8 cellular contexts compared by ENCODE assay signal in the genomic region with DNA sequence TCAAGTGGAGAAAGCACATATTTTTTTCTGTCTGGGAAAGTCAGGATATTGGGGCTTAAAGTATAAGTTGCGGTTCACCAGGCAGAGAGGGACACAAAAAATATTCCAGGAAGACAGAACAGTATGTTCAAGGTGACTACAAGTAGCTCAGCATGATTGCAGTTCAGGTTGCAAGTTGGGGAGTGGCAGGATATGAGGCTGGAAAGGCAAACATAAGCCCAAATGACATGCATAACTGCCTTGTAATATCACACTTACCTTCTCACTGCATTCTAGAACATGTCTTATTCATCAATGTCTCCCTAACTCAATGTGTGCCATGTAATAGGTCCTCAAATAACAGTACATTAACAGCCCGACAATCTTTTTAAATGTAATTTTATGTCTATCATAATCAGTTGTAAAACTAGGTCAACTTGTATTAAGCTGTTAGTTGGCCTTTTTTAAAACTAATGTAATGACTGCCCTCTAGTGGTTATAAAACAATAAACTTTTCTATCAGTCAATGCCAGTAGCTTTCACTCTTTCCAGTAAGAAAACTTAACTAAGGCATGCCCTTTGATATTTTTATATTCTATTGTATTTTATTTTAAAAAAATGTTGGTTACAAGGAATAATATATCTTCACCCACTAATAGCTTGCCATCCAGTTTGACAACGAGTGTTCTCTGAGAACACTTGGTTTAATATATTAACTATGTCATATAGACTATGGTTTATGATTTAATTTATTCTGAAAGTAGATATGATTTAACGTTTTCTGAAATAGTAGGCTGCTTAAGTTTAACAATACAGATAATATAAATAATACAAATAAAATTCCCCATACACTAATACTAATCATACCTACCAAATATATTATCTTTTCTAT. TPM values are rescaled to one million over a fixed set of nuclear protein-coding genes. Genes with fewer than 3 reads are reported as not detected.
A peak's percentile ranks its signal among the peaks of the same experiment; 100 is the strongest.
DNase-seq lines count a peak whose midpoint lies in the region; ATAC-seq, FAIRE-seq and TF ChIP-seq lines count a peak whose summit lies in the region.

No MANE protein-coding gene starts in this region.

- peak; percentile 80 for TF ChIP-seq CTCF in neural crest cell (conservative IDR thresholded peaks at IDR 0.05)

- peak overlapping the region; percentile 96 for H3K27ac ChIP-seq in epithelial cell of prostate

- no peaks in the 10 kb centered on the region for H3K27me3 Mint-ChIP-seq in neural crest cell (ENCODE audit: low read depth)

- DNase-seq in EL, result peak; percentile 49
- peak; percentile 60 for DNase-seq in LHCN-M2 (ENCODE audit: low read depth)
- peak; percentile 53 for DNase-seq in RCC 7860 (ENCODE audit: low spot score)
- DNase-seq in epithelial cell of prostate (ENCODE audit: low read depth, low spot score), result peak; percentile 70
- no peak for DNase-seq in neural crest cell (ENCODE audit: low read depth, low spot score)
- DNase-seq in activated naive CD4-positive, alpha-beta T cell treated with anti-CD3 and anti-CD28 coated beads, Interleukin-2, amount 50 U/mL, for 16 hours, result no peak
- DNase-seq in stimulated activated CD4-positive, alpha-beta T cell treated with anti-CD3 and anti-CD28 coated beads, Interleukin-2, amount 100 ng/mL, for 48 hours, result no peak

- no peak overlapping the region for H3K27ac Mint-ChIP-seq in neural crest cell (ENCODE audit: unreplicated experiment)

- no peaks in the 10 kb centered on the region for H3K4me1 Mint-ChIP-seq in neural crest cell

- no peak overlapping the region for H3K4me3 Mint-ChIP-seq in neural crest cell

- peak; percentile 74 for ATAC-seq in GM21717 (IDR thresholded peaks at IDR 0.05; ENCODE audit: unreplicated experiment)

- FAIRE-seq in RCC 7860 (lab: Jason Lieb, UNC), result peak; percentile 87

- H3K36me3 Mint-ChIP-seq in neural crest cell (ENCODE audit: low read depth), result no peaks in the 10 kb centered on the region

- H3K9me3 Mint-ChIP-seq in neural crest cell, result no peaks in the 10 kb centered on the region

RNA-seq across cellular contexts. Expression of gene CFAP300, which starts 39.4 kb away (rescaled TPM):
- total RNA-seq in LHCN-M2 (2014; rRNA removed) (4.3 and 6.7 TPM in 2 replicates), neural crest cell (6.2 and 6.4 TPM in 2 replicates)
- 5.7 TPM for polyA plus RNA-seq in LHCN-M2 (2012)

Comparison
In these comparisons a context has a peak if more than half of its experiments do, and no peak if none do; other contexts are left out.
1. DNase-seq: peak in EL (single experiment), LHCN-M2 (single experiment), RCC 7860 (single experiment) and epithelial cell of prostate (single experiment); none in neural crest cell (single experiment), activated naive CD4-positive, alpha-beta T cell treated with anti-CD3 and anti-CD28 coated beads, Interleukin-2, amount 50 U/mL, for 16 hours (single experiment) and stimulated activated CD4-positive, alpha-beta T cell treated with anti-CD3 and anti-CD28 coated beads, Interleukin-2, amount 100 ng/mL, for 48 hours (0 of 2).